ENCODE assay signal across 1 cellular context in the genomic region with DNA sequence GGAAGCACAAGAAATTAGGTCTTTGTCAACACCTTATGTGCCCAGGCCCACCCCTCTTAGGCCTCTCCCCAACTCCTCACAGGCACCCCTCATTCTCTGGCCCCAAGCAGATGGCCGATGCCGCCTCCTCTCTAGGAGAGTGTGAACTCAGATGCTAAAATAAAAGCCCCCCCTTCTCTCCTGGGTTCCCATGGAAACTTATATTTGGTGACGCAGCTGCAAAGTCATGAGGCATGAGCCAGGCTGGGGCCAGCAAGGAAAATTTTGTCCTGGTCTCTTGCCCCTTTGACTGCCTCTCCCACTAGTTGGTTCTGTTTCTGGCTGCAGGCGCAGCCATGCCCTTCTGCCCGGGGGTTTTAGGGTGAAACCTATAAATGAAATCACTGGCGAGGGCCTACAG.
TF ChIP-seq lines count a peak whose summit lies in the region.

No MANE protein-coding gene starts in this region.

TF ChIP-seq in GM23338, 12 proteins besides CTCF, POLR2A, EP300 and RAD21 (continued from another document):
- TF ChIP-seq, protein P1, sequence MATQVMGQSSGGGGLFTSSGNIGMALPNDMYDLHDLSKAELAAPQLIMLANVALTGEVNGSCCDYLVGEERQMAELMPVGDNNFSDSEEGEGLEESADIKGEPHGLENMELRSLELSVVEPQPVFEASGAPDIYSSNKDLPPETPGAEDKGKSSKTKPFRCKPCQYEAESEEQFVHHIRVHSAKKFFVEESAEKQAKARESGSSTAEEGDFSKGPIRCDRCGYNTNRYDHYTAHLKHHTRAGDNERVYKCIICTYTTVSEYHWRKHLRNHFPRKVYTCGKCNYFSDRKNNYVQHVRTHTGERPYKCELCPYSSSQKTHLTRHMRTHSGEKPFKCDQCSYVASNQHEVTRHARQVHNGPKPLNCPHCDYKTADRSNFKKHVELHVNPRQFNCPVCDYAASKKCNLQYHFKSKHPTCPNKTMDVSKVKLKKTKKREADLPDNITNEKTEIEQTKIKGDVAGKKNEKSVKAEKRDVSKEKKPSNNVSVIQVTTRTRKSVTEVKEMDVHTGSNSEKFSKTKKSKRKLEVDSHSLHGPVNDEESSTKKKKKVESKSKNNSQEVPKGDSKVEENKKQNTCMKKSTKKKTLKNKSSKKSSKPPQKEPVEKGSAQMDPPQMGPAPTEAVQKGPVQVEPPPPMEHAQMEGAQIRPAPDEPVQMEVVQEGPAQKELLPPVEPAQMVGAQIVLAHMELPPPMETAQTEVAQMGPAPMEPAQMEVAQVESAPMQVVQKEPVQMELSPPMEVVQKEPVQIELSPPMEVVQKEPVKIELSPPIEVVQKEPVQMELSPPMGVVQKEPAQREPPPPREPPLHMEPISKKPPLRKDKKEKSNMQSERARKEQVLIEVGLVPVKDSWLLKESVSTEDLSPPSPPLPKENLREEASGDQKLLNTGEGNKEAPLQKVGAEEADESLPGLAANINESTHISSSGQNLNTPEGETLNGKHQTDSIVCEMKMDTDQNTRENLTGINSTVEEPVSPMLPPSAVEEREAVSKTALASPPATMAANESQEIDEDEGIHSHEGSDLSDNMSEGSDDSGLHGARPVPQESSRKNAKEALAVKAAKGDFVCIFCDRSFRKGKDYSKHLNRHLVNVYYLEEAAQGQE (IDR thresholded peaks at IDR 0.05; ENCODE audit: unreplicated experiment) = no peak
- no peak for TF ChIP-seq ZNF331 (CRISPR knock-in tag; IDR thresholded peaks at IDR 0.05; ENCODE audit: low read depth)
- TF ChIP-seq, protein P2, sequence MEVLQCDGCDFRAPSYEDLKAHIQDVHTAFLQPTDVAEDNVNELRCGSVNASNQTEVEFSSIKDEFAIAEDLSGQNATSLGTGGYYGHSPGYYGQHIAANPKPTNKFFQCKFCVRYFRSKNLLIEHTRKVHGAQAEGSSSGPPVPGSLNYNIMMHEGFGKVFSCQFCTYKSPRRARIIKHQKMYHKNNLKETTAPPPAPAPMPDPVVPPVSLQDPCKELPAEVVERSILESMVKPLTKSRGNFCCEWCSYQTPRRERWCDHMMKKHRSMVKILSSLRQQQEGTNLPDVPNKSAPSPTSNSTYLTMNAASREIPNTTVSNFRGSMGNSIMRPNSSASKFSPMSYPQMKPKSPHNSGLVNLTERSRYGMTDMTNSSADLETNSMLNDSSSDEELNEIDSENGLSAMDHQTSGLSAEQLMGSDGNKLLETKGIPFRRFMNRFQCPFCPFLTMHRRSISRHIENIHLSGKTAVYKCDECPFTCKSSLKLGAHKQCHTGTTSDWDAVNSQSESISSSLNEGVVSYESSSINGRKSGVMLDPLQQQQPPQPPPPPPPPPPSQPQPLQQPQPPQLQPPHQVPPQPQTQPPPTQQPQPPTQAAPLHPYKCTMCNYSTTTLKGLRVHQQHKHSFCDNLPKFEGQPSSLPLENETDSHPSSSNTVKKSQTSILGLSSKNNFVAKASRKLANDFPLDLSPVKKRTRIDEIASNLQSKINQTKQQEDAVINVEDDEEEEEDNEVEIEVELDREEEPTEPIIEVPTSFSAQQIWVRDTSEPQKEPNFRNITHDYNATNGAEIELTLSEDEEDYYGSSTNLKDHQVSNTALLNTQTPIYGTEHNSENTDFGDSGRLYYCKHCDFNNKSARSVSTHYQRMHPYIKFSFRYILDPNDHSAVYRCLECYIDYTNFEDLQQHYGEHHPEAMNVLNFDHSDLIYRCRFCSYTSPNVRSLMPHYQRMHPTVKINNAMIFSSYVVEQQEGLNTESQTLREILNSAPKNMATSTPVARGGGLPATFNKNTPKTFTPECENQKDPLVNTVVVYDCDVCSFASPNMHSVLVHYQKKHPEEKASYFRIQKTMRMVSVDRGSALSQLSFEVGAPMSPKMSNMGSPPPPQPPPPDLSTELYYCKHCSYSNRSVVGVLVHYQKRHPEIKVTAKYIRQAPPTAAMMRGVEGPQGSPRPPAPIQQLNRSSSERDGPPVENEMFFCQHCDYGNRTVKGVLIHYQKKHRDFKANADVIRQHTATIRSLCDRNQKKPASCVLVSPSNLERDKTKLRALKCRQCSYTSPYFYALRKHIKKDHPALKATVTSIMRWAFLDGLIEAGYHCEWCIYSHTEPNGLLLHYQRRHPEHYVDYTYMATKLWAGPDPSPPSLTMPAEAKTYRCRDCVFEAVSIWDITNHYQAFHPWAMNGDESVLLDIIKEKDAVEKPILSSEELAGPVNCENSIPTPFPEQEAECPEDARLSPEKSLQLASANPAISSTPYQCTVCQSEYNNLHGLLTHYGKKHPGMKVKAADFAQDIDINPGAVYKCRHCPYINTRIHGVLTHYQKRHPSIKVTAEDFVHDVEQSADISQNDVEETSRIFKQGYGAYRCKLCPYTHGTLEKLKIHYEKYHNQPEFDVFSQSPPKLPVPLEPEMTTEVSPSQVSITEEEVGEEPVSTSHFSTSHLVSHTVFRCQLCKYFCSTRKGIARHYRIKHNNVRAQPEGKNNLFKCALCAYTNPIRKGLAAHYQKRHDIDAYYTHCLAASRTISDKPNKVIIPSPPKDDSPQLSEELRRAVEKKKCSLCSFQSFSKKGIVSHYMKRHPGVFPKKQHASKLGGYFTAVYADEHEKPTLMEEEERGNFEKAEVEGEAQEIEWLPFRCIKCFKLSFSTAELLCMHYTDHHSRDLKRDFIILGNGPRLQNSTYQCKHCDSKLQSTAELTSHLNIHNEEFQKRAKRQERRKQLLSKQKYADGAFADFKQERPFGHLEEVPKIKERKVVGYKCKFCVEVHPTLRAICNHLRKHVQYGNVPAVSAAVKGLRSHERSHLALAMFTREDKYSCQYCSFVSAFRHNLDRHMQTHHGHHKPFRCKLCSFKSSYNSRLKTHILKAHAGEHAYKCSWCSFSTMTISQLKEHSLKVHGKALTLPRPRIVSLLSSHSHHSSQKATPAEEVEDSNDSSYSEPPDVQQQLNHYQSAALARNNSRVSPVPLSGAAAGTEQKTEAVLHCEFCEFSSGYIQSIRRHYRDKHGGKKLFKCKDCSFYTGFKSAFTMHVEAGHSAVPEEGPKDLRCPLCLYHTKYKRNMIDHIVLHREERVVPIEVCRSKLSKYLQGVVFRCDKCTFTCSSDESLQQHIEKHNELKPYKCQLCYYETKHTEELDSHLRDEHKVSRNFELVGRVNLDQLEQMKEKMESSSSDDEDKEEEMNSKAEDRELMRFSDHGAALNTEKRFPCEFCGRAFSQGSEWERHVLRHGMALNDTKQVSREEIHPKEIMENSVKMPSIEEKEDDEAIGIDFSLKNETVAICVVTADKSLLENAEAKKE (CRISPR knock-in tag; IDR thresholded peaks at IDR 0.05) = no peak
- TF ChIP-seq NANOG (IDR thresholded peaks at IDR 0.05; ENCODE audit: borderline replicate concordance) = no peak
